18 cellular contexts compared by ENCODE assay signal in genomic region chr22:46288846-46289243, GRCh38. TPM values are rescaled to one million over a fixed set of nuclear protein-coding genes. Genes with fewer than 3 reads are reported as not detected.
DNase-seq lines count a peak whose midpoint lies in the region; ATAC-seq, FAIRE-seq and TF ChIP-seq lines count a peak whose summit lies in the region.
"Had no signal": no experiment of that assay in that cellular context is flagged by ENCODE, and none has a peak within 500 bp of the region (broad histone marks: within the 10 kb centered on the region; RNA-seq: fewer than 3 reads in every experiment).

No MANE protein-coding gene starts in this region.

- H3K9ac ChIP-seq in MM.1S (ENCODE audit: low read length), result peak overlapping the region; percentile 90; the same call in 1 of the 2 replicates
- no peak overlapping the region for H3K9ac ChIP-seq in HepG2 (ENCODE audit: insufficient read depth, low read depth, low read length)

- H3K79me2 ChIP-seq in MM.1S (ENCODE audit: low read length), result peaks cover 19% of the 10 kb centered on the region
- H3K79me2 ChIP-seq in HepG2 (ENCODE audit: insufficient read depth, low read length), result no peaks in the 10 kb centered on the region

- peaks cover 15% of the 10 kb centered on the region for H3F3A ChIP-seq in MM.1S (ENCODE audit: insufficient read depth, low read length)

- no peak for ATAC-seq in HepG2
- ATAC-seq in upper lobe of right lung, result no peak
- no peak for ATAC-seq in GM21526 (IDR thresholded peaks at IDR 0.05; ENCODE audit: low FRiP score, unreplicated experiment)

- in situ Hi-C loops in HepG2 (cut with HindIII; ENCODE audit: extremely low pct_ligation_motif_present, low pct_unique_long_range_greater_than_20kb), result no loop called here

- H3K27me3 ChIP-seq in right atrium auricular region (no peaks in the 10 kb centered on the region), MM.1S (replicated peaks; ENCODE audit: insufficient read depth, low read length) (no peaks in the 10 kb centered on the region), HepG2 (ENCODE audit: control insufficient read depth in 1 of 2, insufficient read depth in 2 of 2, low read length in 2 of 2) (no peaks in the 10 kb centered on the region), upper lobe of right lung (no peaks in the 10 kb centered on the region)
- H3K27me3 ChIP-seq: ascending aorta had no signal

- TF ChIP-seq CTCF in right atrium auricular region (IDR thresholded peaks at IDR 0.05) (no peak), MM.1S (IDR thresholded peaks at IDR 0.05; ENCODE audit: low read length) (no peak), HepG2 (CRISPR knock-in tag; IDR thresholded peaks at IDR 0.05) (no peak), upper lobe of right lung (IDR thresholded peaks at IDR 0.05) (no peak)

- H3K4me1 ChIP-seq in right atrium auricular region, result peaks cover 0 to 36% of the 10 kb centered on the region in 2 donors
- peaks cover 34% of the 10 kb centered on the region for H3K4me1 ChIP-seq in MM.1S (ENCODE audit: low read length)
- H3K4me1 ChIP-seq in HepG2 (ENCODE audit: insufficient read depth, low read length), result no peaks in the 10 kb centered on the region
- peaks cover 12% of the 10 kb centered on the region for H3K4me1 ChIP-seq in upper lobe of right lung
- H3K4me1 ChIP-seq: ascending aorta had no signal

- H3K9me3 ChIP-seq in right atrium auricular region (no peaks in the 10 kb centered on the region), MM.1S (replicated peaks; ENCODE audit: insufficient read depth, low read length) (no peaks in the 10 kb centered on the region), HepG2 (ENCODE audit: low read length) (no peaks in the 10 kb centered on the region), upper lobe of right lung (no peaks in the 10 kb centered on the region)
- H3K9me3 ChIP-seq: ascending aorta had no signal

- DNase-seq in right atrium auricular region (ENCODE audit: low spot score) (no peak), cardiac septum (ENCODE audit: low spot score) (no peak), MM.1S (no peak), HepG2 (ENCODE audit: low spot score) (no peak), upper lobe of right lung (no peak), hippocampal formation (lab: John Stamatoyannopoulos, UW) (no peak)
- no peak for DNase-seq in stimulated activated CD4-positive, alpha-beta T cell treated with anti-CD3 and anti-CD28 coated beads, Interleukin-1b, Interleukin-23, amount 100 ng/mL, for 48 hours
- DNase-seq: ACHN; activated naive CD4-positive, alpha-beta T cell treated with Interleukin-2 at 50 U/mL for 16 hours; cerebellar nuclear complex; NCI-H1092; NCI-H2081; NCI-H446; RPMI8226 had no signal

- peak overlapping the region; percentile 95 for H3K4me2 ChIP-seq in MM.1S (ENCODE audit: low read depth, low read length)
- H3K4me2 ChIP-seq in HepG2 (ENCODE audit: low read depth, low read length), result no peak overlapping the region

- 100% methylated on average over 3 of the region's 7 CpGs for WGBS in HepG2 (ENCODE audit: low lambda C conversion rate)

- H3K4me3 ChIP-seq in right atrium auricular region, result no peak overlapping the region
- peak overlapping the region; percentile 75 for H3K4me3 ChIP-seq in MM.1S (ENCODE audit: low read length)
- H3K4me3 ChIP-seq in HepG2 (replicated peaks in 1 of 3; ENCODE audit: insufficient read depth in 1 of 3, low read depth in 2 of 3, low read length in 3 of 3), result no peak overlapping the region
- H3K4me3 ChIP-seq in upper lobe of right lung, result peak overlapping the region; percentile 42
- H3K4me3 ChIP-seq: ascending aorta had no signal

- H3K9me2 ChIP-seq in MM.1S (replicated peaks; ENCODE audit: insufficient read depth, low read length), result no peaks in the 10 kb centered on the region

- TF ChIP-seq EP300 in HepG2 (IDR thresholded peaks at IDR 0.05; ENCODE audit: low read depth in 2 of 2, low read length in 2 of 2) (no peak), HepG2 (CRISPR knock-in tag; IDR thresholded peaks at IDR 0.05; ENCODE audit: borderline replicate concordance) (no peak)

- BruUV-seq in HepG2 (replicated peaks; lab: Mats Ljungman, UMichigan), result no TSS peak

- intact Hi-C loops in cardiac septum (cut with DNase I) (no loop called here), HepG2 (cut with micrococcal nuclease; ENCODE audit: unreplicated experiment) (no loop called here), upper lobe of right lung (cut with DNase I) (no loop called here)

- peaks cover 61% of the 10 kb centered on the region for H3K36me3 ChIP-seq in right atrium auricular region
- no peaks in the 10 kb centered on the region; the same call in 1 of the 2 replicates for H3K36me3 ChIP-seq in MM.1S (replicated peaks; ENCODE audit: insufficient read depth, low read length)
- H3K36me3 ChIP-seq in HepG2 (replicated peaks in 1 of 2; ENCODE audit: control insufficient read depth in 1 of 2, insufficient read depth in 2 of 2, low read length in 2 of 2), result peaks cover 48 to 82% of the 10 kb centered on the region in 2 experiments
- H3K36me3 ChIP-seq in upper lobe of right lung, result peaks cover 44% of the 10 kb centered on the region

- peak overlapping the region; percentile 82 for H2AFZ ChIP-seq in MM.1S (ENCODE audit: low read length)
- no peak overlapping the region for H2AFZ ChIP-seq in HepG2 (ENCODE audit: low read length)

- TF ChIP-seq RAD21 in HepG2 (CRISPR knock-in tag; IDR thresholded peaks at IDR 0.05), result no peak

- TF ChIP-seq POLR2A in HepG2 (IDR thresholded peaks at IDR 0.05; ENCODE audit: insufficient read depth in 1 of 2, low read depth in 2 of 2, low read length in 2 of 2), result no peak

- H4K20me1 ChIP-seq in MM.1S (ENCODE audit: insufficient read depth, low read length) (no peaks in the 10 kb centered on the region), HepG2 (ENCODE audit: insufficient read depth, low read length) (no peaks in the 10 kb centered on the region)

- no peak for FAIRE-seq in HepG2 (lab: Jason Lieb, UNC)

- CTCF ChIA-PET in HepG2 (lab: Yijun Ruan, JAX; ENCODE audit: low intra/inter-chr PET ratio, low total read pairs), result no interaction called here

- H3K27ac ChIP-seq in right atrium auricular region (peak overlapping the region; percentile 77 to 84), MM.1S (ENCODE audit: low read length) (peak overlapping the region; percentile 38; the same call in 1 of the 2 replicates), HepG2 (ENCODE audit: extremely low read length, insufficient read depth, low read length) (no peak overlapping the region), upper lobe of right lung (peak overlapping the region; percentile 70)

- POLR2A ChIA-PET in HepG2 (lab: Yijun Ruan, JAX), result interaction anchor here (2.7 to 4.2 kb wide), 2 partner anchors 11 to 20 kb away, joined by 9 to 33 read pairs; partner anchors contain the start of gene TTC38

RNA-seq across cellular contexts. Expression of gene GTSE1, which starts 7.8 kb away (rescaled TPM):
- total RNA-seq in right atrium auricular region, result under 1 TPM; 0.16 to 0.63 TPM
- total RNA-seq in cardiac septum, result 0.32 TPM
- 13.5 and 15.3 TPM in 2 replicates for total RNA-seq in HepG2 (2016; rRNA removed; fragmentation: Illumina TruSeq; extraction: Trizol)
- total RNA-seq in HepG2 (2016; cell fraction: cytosol; rRNA removed; fragmentation: Illumina TruSeq; extraction: Trizol; ENCODE audit: low read depth), result 9.5 and 10.9 TPM in 2 replicates
- 12.5 and 14.4 TPM in 2 replicates for total RNA-seq in HepG2 (2016; cell fraction: insoluble cytoplasmic fraction; rRNA removed; fragmentation: Illumina TruSeq; extraction: Trizol)
- total RNA-seq in HepG2 (2016; cell fraction: membrane; rRNA removed; fragmentation: Illumina TruSeq; extraction: Trizol), result 16.2 and 16.3 TPM in 2 replicates
- total RNA-seq in HepG2 (2016; cell fraction: nucleus; rRNA removed; fragmentation: Illumina TruSeq; extraction: Trizol), result 13.0 and 13.4 TPM in 2 replicates
- 7.0 and 10.7 TPM in 2 replicates for polyA plus RNA-seq in HepG2 (2011; rRNA removed)
- polyA plus RNA-seq in HepG2 (2011; cell fraction: cytosol; rRNA removed), result 4.1 and 6.8 TPM in 2 replicates
- 14.2 and 21.4 TPM in 2 replicates for polyA plus RNA-seq in HepG2 (2011; cell fraction: nucleus; rRNA removed)
- 4.6 and 8.5 TPM in 2 replicates for polyA plus RNA-seq in HepG2 (2012)
- polyA plus RNA-seq in HepG2 (2016; cell fraction: cytosol; fragmentation: Illumina TruSeq; extraction: Trizol; ENCODE audit: low read depth), result 6.3 and 6.9 TPM in 2 replicates
- 17.8 and 23.8 TPM in 2 replicates for polyA plus RNA-seq in HepG2 (2016; cell fraction: insoluble cytoplasmic fraction; fragmentation: Illumina TruSeq; extraction: Trizol; ENCODE audit: low read depth)
- polyA plus RNA-seq in HepG2 (2016; cell fraction: membrane; fragmentation: Illumina TruSeq; extraction: Trizol; ENCODE audit: low read depth), result 16.6 and 17.2 TPM in 2 replicates
- 56.0 and 61.7 TPM in 2 replicates for polyA plus RNA-seq in HepG2 (2016; cell fraction: nucleus; fragmentation: Illumina TruSeq; extraction: Trizol; ENCODE audit: insufficient read depth, low read depth)
- polyA minus RNA-seq in HepG2 (2011; rRNA and poly(A)+ RNA removed; ENCODE audit: low replicate concordance), result 12.6 and 23.6 TPM in 2 replicates
- polyA minus RNA-seq in HepG2 (2011; cell fraction: cytosol; rRNA and poly(A)+ RNA removed), result 6.7 and 8.3 TPM in 2 replicates
- 9.7 and 11.5 TPM in 2 replicates for polyA minus RNA-seq in HepG2 (2011; cell fraction: nucleus; rRNA and poly(A)+ RNA removed)
- total RNA-seq in upper lobe of right lung, result 0.43 TPM
- total RNA-seq: ascending aorta had no signal

RNA-seq across cellular contexts. Expression of gene TTC38, which starts 21.0 kb away (rescaled TPM):
- total RNA-seq in right atrium auricular region, result 10 to 100 TPM; 22.6 to 41.7 TPM
- 21.5 TPM for total RNA-seq in cardiac septum
- total RNA-seq in HepG2 (2016; rRNA removed; fragmentation: Illumina TruSeq; extraction: Trizol), result 105 and 106 TPM in 2 replicates
- 14.0 and 16.3 TPM in 2 replicates for total RNA-seq in HepG2 (2016; cell fraction: cytosol; rRNA removed; fragmentation: Illumina TruSeq; extraction: Trizol; ENCODE audit: low read depth)
- 103 and 105 TPM in 2 replicates for total RNA-seq in HepG2 (2016; cell fraction: insoluble cytoplasmic fraction; rRNA removed; fragmentation: Illumina TruSeq; extraction: Trizol)
- total RNA-seq in HepG2 (2016; cell fraction: membrane; rRNA removed; fragmentation: Illumina TruSeq; extraction: Trizol), result 37.6 and 39.1 TPM in 2 replicates
- total RNA-seq in HepG2 (2016; cell fraction: nucleus; rRNA removed; fragmentation: Illumina TruSeq; extraction: Trizol), result 81.8 and 89.6 TPM in 2 replicates
- polyA plus RNA-seq in HepG2 (2011; rRNA removed), result 101 and 112 TPM in 2 replicates
- 120 and 124 TPM in 2 replicates for polyA plus RNA-seq in HepG2 (2011; cell fraction: cytosol; rRNA removed)
- 228 and 272 TPM in 2 replicates for polyA plus RNA-seq in HepG2 (2011; cell fraction: nucleus; rRNA removed)
- 67.9 and 76.1 TPM in 2 replicates for polyA plus RNA-seq in HepG2 (2012)
- polyA plus RNA-seq in HepG2 (2016; cell fraction: cytosol; fragmentation: Illumina TruSeq; extraction: Trizol; ENCODE audit: low read depth), result 14.5 and 15.5 TPM in 2 replicates
- polyA plus RNA-seq in HepG2 (2016; cell fraction: insoluble cytoplasmic fraction; fragmentation: Illumina TruSeq; extraction: Trizol; ENCODE audit: low read depth), result 88.5 and 106 TPM in 2 replicates
- polyA plus RNA-seq in HepG2 (2016; cell fraction: membrane; fragmentation: Illumina TruSeq; extraction: Trizol; ENCODE audit: low read depth), result 24.0 and 28.8 TPM in 2 replicates
- 141 and 185 TPM in 2 replicates for polyA plus RNA-seq in HepG2 (2016; cell fraction: nucleus; fragmentation: Illumina TruSeq; extraction: Trizol; ENCODE audit: insufficient read depth, low read depth)
- 60.8 and 197 TPM in 2 replicates for polyA minus RNA-seq in HepG2 (2011; rRNA and poly(A)+ RNA removed; ENCODE audit: low replicate concordance)
- 88.7 and 103 TPM in 2 replicates for polyA minus RNA-seq in HepG2 (2011; cell fraction: cytosol; rRNA and poly(A)+ RNA removed)
- 101 and 103 TPM in 2 replicates for polyA minus RNA-seq in HepG2 (2011; cell fraction: nucleus; rRNA and poly(A)+ RNA removed)
- 26.3 TPM for total RNA-seq in upper lobe of right lung

RNA-seq across cellular contexts. Expression of gene PKDREJ, which starts 25.7 kb away (rescaled TPM):
- total RNA-seq in right atrium auricular region (under 1 TPM; 0.04 to 0.07 TPM), cardiac septum (0.11 TPM), HepG2 (2016; rRNA removed; fragmentation: Illumina TruSeq; extraction: Trizol) (not detected in 2 replicates), upper lobe of right lung (not detected)
- not detected in 2 replicates for total RNA-seq in HepG2 (2016; cell fraction: cytosol; rRNA removed; fragmentation: Illumina TruSeq; extraction: Trizol; ENCODE audit: low read depth)
- total RNA-seq in HepG2 (2016; cell fraction: insoluble cytoplasmic fraction; rRNA removed; fragmentation: Illumina TruSeq; extraction: Trizol), result not detected in 2 replicates
- total RNA-seq in HepG2 (2016; cell fraction: membrane; rRNA removed; fragmentation: Illumina TruSeq; extraction: Trizol), result not detected in 2 replicates
- total RNA-seq in HepG2 (2016; cell fraction: nucleus; rRNA removed; fragmentation: Illumina TruSeq; extraction: Trizol), result not detected in 2 replicates
- polyA plus RNA-seq in HepG2 (2011; rRNA removed), result 0.01 TPM in 1 of 2 replicates, not detected in the other
- 0.01 TPM in 1 of 2 replicates, not detected in the other for polyA plus RNA-seq in HepG2 (2011; cell fraction: cytosol; rRNA removed)
- 0.02 TPM in 1 of 2 replicates, not detected in the other for polyA plus RNA-seq in HepG2 (2011; cell fraction: nucleus; rRNA removed)
- 0.27 and 0.29 TPM in 2 replicates for polyA plus RNA-seq in HepG2 (2012)
- not detected in 2 replicates for polyA plus RNA-seq in HepG2 (2016; cell fraction: cytosol; fragmentation: Illumina TruSeq; extraction: Trizol; ENCODE audit: low read depth)
- not detected in 2 replicates for polyA plus RNA-seq in HepG2 (2016; cell fraction: insoluble cytoplasmic fraction; fragmentation: Illumina TruSeq; extraction: Trizol; ENCODE audit: low read depth)
- not detected in 2 replicates for polyA plus RNA-seq in HepG2 (2016; cell fraction: membrane; fragmentation: Illumina TruSeq; extraction: Trizol; ENCODE audit: low read depth)
- polyA plus RNA-seq in HepG2 (2016; cell fraction: nucleus; fragmentation: Illumina TruSeq; extraction: Trizol; ENCODE audit: insufficient read depth, low read depth), result not detected in 2 replicates
- polyA minus RNA-seq in HepG2 (2011; rRNA and poly(A)+ RNA removed; ENCODE audit: low replicate concordance), result not detected in 2 replicates
- polyA minus RNA-seq in HepG2 (2011; cell fraction: cytosol; rRNA and poly(A)+ RNA removed), result not detected in 2 replicates
- polyA minus RNA-seq in HepG2 (2011; cell fraction: nucleus; rRNA and poly(A)+ RNA removed), result not detected in 2 replicates
- total RNA-seq: ascending aorta, glomerular endothelial cell, osteocyte had no signal

RNA-seq across cellular contexts. Expression of gene CDPF1, which starts 38.8 kb away (rescaled TPM):
- total RNA-seq in right atrium auricular region (10 to 100 TPM in 1 of 2 donors, 1 to 10 TPM in 1; 9.7 to 11.9 TPM), cardiac septum (7.6 TPM), HepG2 (2016; rRNA removed; fragmentation: Illumina TruSeq; extraction: Trizol) (5.2 and 6.0 TPM in 2 replicates), upper lobe of right lung (9.0 TPM)
- total RNA-seq in HepG2 (2016; cell fraction: cytosol; rRNA removed; fragmentation: Illumina TruSeq; extraction: Trizol; ENCODE audit: low read depth), result 3.1 and 4.1 TPM in 2 replicates
- 4.7 and 6.0 TPM in 2 replicates for total RNA-seq in HepG2 (2016; cell fraction: insoluble cytoplasmic fraction; rRNA removed; fragmentation: Illumina TruSeq; extraction: Trizol)
- total RNA-seq in HepG2 (2016; cell fraction: membrane; rRNA removed; fragmentation: Illumina TruSeq; extraction: Trizol), result 5.4 and 6.4 TPM in 2 replicates
- 2.8 and 3.8 TPM in 2 replicates for total RNA-seq in HepG2 (2016; cell fraction: nucleus; rRNA removed; fragmentation: Illumina TruSeq; extraction: Trizol)
- polyA plus RNA-seq in HepG2 (2011; rRNA removed), result 7.4 and 8.1 TPM in 2 replicates
- polyA plus RNA-seq in HepG2 (2011; cell fraction: cytosol; rRNA removed), result 7.0 and 8.0 TPM in 2 replicates
- 15.6 and 19.1 TPM in 2 replicates for polyA plus RNA-seq in HepG2 (2011; cell fraction: nucleus; rRNA removed)
- polyA plus RNA-seq in HepG2 (2012), result 3.3 and 4.7 TPM in 2 replicates
- 2.9 and 3.7 TPM in 2 replicates for polyA plus RNA-seq in HepG2 (2016; cell fraction: cytosol; fragmentation: Illumina TruSeq; extraction: Trizol; ENCODE audit: low read depth)
- 4.6 and 5.8 TPM in 2 replicates for polyA plus RNA-seq in HepG2 (2016; cell fraction: insoluble cytoplasmic fraction; fragmentation: Illumina TruSeq; extraction: Trizol; ENCODE audit: low read depth)
- polyA plus RNA-seq in HepG2 (2016; cell fraction: membrane; fragmentation: Illumina TruSeq; extraction: Trizol; ENCODE audit: low read depth), result 5.2 and 5.7 TPM in 2 replicates
- 4.2 and 5.9 TPM in 2 replicates for polyA plus RNA-seq in HepG2 (2016; cell fraction: nucleus; fragmentation: Illumina TruSeq; extraction: Trizol; ENCODE audit: insufficient read depth, low read depth)
- polyA minus RNA-seq in HepG2 (2011; rRNA and poly(A)+ RNA removed; ENCODE audit: low replicate concordance), result 3.5 and 3.6 TPM in 2 replicates
- 1.3 and 2.3 TPM in 2 replicates for polyA minus RNA-seq in HepG2 (2011; cell fraction: cytosol; rRNA and poly(A)+ RNA removed)
- 1.9 and 2.2 TPM in 2 replicates for polyA minus RNA-seq in HepG2 (2011; cell fraction: nucleus; rRNA and poly(A)+ RNA removed)

RNA-seq across cellular contexts. Expression of gene TRMU, which starts 46.7 kb away (rescaled TPM):
- 10 to 100 TPM; 22.2 to 22.4 TPM for total RNA-seq in right atrium auricular region
- total RNA-seq in cardiac septum, result 34.7 TPM
- total RNA-seq in HepG2 (2016; rRNA removed; fragmentation: Illumina TruSeq; extraction: Trizol), result 47.7 and 50.2 TPM in 2 replicates
- 18.2 and 23.3 TPM in 2 replicates for total RNA-seq in HepG2 (2016; cell fraction: cytosol; rRNA removed; fragmentation: Illumina TruSeq; extraction: Trizol; ENCODE audit: low read depth)
- 47.8 and 51.9 TPM in 2 replicates for total RNA-seq in HepG2 (2016; cell fraction: insoluble cytoplasmic fraction; rRNA removed; fragmentation: Illumina TruSeq; extraction: Trizol)
- total RNA-seq in HepG2 (2016; cell fraction: membrane; rRNA removed; fragmentation: Illumina TruSeq; extraction: Trizol), result 29.1 and 30.8 TPM in 2 replicates
- total RNA-seq in HepG2 (2016; cell fraction: nucleus; rRNA removed; fragmentation: Illumina TruSeq; extraction: Trizol), result 60.2 and 64.2 TPM in 2 replicates
- polyA plus RNA-seq in HepG2 (2011; rRNA removed), result 31.0 and 32.1 TPM in 2 replicates
- polyA plus RNA-seq in HepG2 (2011; cell fraction: cytosol; rRNA removed), result 19.1 and 26.5 TPM in 2 replicates
- 132 and 159 TPM in 2 replicates for polyA plus RNA-seq in HepG2 (2011; cell fraction: nucleus; rRNA removed)
- 26.7 and 28.6 TPM in 2 replicates for polyA plus RNA-seq in HepG2 (2012)
- 8.9 and 10.9 TPM in 2 replicates for polyA plus RNA-seq in HepG2 (2016; cell fraction: cytosol; fragmentation: Illumina TruSeq; extraction: Trizol; ENCODE audit: low read depth)
- 51.8 and 58.5 TPM in 2 replicates for polyA plus RNA-seq in HepG2 (2016; cell fraction: insoluble cytoplasmic fraction; fragmentation: Illumina TruSeq; extraction: Trizol; ENCODE audit: low read depth)
- 20.5 and 21.0 TPM in 2 replicates for polyA plus RNA-seq in HepG2 (2016; cell fraction: membrane; fragmentation: Illumina TruSeq; extraction: Trizol; ENCODE audit: low read depth)
- polyA plus RNA-seq in HepG2 (2016; cell fraction: nucleus; fragmentation: Illumina TruSeq; extraction: Trizol; ENCODE audit: insufficient read depth, low read depth), result 126 and 127 TPM in 2 replicates
- 36.9 and 68.5 TPM in 2 replicates for polyA minus RNA-seq in HepG2 (2011; rRNA and poly(A)+ RNA removed; ENCODE audit: low replicate concordance)
- polyA minus RNA-seq in HepG2 (2011; cell fraction: cytosol; rRNA and poly(A)+ RNA removed), result 9.8 and 12.0 TPM in 2 replicates
- polyA minus RNA-seq in HepG2 (2011; cell fraction: nucleus; rRNA and poly(A)+ RNA removed), result 105 and 171 TPM in 2 replicates
- total RNA-seq in upper lobe of right lung, result 34.9 TPM

Comparison
In these comparisons a context has a peak if more than half of its experiments do, and no peak if none do; other contexts are left out.
1. H3K4me3 ChIP-seq: peak in MM.1S (single experiment) and upper lobe of right lung (single experiment); none in right atrium auricular region (0 of 2) and HepG2 (0 of 3).